1 cellular context compared by ENCODE assay signal in genomic region chr10:72502581-72502980, GRCh38.
A peak's percentile ranks its signal among the peaks of the same experiment; 100 is the strongest.
TF ChIP-seq lines count a peak whose summit lies in the region.

No MANE protein-coding gene starts in this region.

TF ChIP-seq in K562, 482 proteins besides CTCF, POLR2A, EP300 and RAD21 (continued from another document):
- TF ChIP-seq CBFA2T3 (IDR thresholded peaks at IDR 0.05): peak; percentile 91
- TF ChIP-seq, protein P1, sequence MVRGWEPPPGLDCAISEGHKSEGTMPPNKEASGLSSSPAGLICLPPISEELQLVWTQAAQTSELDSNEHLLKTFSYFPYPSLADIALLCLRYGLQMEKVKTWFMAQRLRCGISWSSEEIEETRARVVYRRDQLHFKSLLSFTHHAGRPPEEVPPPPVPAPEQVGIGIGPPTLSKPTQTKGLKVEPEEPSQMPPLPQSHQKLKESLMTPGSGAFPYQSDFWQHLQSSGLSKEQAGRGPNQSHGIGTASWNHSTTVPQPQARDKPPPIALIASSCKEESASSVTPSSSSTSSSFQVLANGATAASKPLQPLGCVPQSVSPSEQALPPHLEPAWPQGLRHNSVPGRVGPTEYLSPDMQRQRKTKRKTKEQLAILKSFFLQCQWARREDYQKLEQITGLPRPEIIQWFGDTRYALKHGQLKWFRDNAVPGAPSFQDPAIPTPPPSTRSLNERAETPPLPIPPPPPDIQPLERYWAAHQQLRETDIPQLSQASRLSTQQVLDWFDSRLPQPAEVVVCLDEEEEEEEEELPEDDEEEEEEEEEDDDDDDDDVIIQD (CRISPR knock-in tag; IDR thresholded peaks at IDR 0.05): no peak
- TF ChIP-seq, protein P2, sequence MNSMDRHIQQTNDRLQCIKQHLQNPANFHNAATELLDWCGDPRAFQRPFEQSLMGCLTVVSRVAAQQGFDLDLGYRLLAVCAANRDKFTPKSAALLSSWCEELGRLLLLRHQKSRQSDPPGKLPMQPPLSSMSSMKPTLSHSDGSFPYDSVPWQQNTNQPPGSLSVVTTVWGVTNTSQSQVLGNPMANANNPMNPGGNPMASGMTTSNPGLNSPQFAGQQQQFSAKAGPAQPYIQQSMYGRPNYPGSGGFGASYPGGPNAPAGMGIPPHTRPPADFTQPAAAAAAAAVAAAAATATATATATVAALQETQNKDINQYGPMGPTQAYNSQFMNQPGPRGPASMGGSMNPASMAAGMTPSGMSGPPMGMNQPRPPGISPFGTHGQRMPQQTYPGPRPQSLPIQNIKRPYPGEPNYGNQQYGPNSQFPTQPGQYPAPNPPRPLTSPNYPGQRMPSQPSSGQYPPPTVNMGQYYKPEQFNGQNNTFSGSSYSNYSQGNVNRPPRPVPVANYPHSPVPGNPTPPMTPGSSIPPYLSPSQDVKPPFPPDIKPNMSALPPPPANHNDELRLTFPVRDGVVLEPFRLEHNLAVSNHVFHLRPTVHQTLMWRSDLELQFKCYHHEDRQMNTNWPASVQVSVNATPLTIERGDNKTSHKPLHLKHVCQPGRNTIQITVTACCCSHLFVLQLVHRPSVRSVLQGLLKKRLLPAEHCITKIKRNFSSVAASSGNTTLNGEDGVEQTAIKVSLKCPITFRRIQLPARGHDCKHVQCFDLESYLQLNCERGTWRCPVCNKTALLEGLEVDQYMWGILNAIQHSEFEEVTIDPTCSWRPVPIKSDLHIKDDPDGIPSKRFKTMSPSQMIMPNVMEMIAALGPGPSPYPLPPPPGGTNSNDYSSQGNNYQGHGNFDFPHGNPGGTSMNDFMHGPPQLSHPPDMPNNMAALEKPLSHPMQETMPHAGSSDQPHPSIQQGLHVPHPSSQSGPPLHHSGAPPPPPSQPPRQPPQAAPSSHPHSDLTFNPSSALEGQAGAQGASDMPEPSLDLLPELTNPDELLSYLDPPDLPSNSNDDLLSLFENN (IDR thresholded peaks at IDR 0.05; ENCODE audit: low read depth in 2 of 2, low read length in 2 of 2): no peak
- no peak for TF ChIP-seq SRSF3 (IDR thresholded peaks at IDR 0.05; ENCODE audit: insufficient read depth, low read length)
- no peak for TF ChIP-seq NBN (IDR thresholded peaks at IDR 0.05; ENCODE audit: low read depth)
- peak; percentile 17 to 20; a peak in 1 of 4 replicates for TF ChIP-seq TRIM24 (IDR thresholded peaks at IDR 0.05)
- TF ChIP-seq COPS2 (conservative IDR thresholded peaks at IDR 0.05): no peak
- no peak for TF ChIP-seq PCBP1 (IDR thresholded peaks at IDR 0.05; ENCODE audit: low read depth, low read length, poor library complexity, severe bottlenecking)
- TF ChIP-seq RBFOX2 (IDR thresholded peaks at IDR 0.05; ENCODE audit: low read depth, low read length): no peak
- TF ChIP-seq POLR2G (IDR thresholded peaks at IDR 0.05; ENCODE audit: low read depth, low read length): no peak
- TF ChIP-seq ZNF551 (CRISPR knock-in tag; IDR thresholded peaks at IDR 0.05): no peak
- TF ChIP-seq MCM3 (IDR thresholded peaks at IDR 0.05): no peak
- TF ChIP-seq SP1 (CRISPR knock-in tag; IDR thresholded peaks at IDR 0.05): no peak
- no peak for TF ChIP-seq CBX3 (IDR thresholded peaks at IDR 0.05; ENCODE audit: borderline replicate concordance in 1 of 2, low read length in 2 of 2)
- TF ChIP-seq ZNF253 (CRISPR knock-in tag; conservative IDR thresholded peaks at IDR 0.05): no peak
- TF ChIP-seq ZNF212 (CRISPR knock-in tag; IDR thresholded peaks at IDR 0.05): no peak
- TF ChIP-seq MYBL2 (IDR thresholded peaks at IDR 0.05; ENCODE audit: low read depth): no peak
- TF ChIP-seq MYBL2 (CRISPR knock-in tag; IDR thresholded peaks at IDR 0.05; ENCODE audit: borderline replicate concordance): no peak
- peak; percentile 9; the same call in 1 of the 2 replicates for TF ChIP-seq ETV1 (tag; conservative IDR thresholded peaks at IDR 0.05; ENCODE audit: low read depth)
- no peak for TF ChIP-seq ZEB2 (IDR thresholded peaks at IDR 0.05)
- TF ChIP-seq SAP30 (IDR thresholded peaks at IDR 0.05; ENCODE audit: borderline replicate concordance, insufficient read depth, low read depth, low read length, poor library complexity, severe bottlenecking): no peak
- TF ChIP-seq E2F3 (CRISPR knock-in tag; IDR thresholded peaks at IDR 0.05): no peak
- TF ChIP-seq MTA2 (IDR thresholded peaks at IDR 0.05; ENCODE audit: low read depth): peak; percentile 55; the same call in 1 of the 2 replicates
- no peak for TF ChIP-seq ZNF589 (CRISPR knock-in tag; IDR thresholded peaks at IDR 0.05; ENCODE audit: low read depth)
- TF ChIP-seq, protein P3, sequence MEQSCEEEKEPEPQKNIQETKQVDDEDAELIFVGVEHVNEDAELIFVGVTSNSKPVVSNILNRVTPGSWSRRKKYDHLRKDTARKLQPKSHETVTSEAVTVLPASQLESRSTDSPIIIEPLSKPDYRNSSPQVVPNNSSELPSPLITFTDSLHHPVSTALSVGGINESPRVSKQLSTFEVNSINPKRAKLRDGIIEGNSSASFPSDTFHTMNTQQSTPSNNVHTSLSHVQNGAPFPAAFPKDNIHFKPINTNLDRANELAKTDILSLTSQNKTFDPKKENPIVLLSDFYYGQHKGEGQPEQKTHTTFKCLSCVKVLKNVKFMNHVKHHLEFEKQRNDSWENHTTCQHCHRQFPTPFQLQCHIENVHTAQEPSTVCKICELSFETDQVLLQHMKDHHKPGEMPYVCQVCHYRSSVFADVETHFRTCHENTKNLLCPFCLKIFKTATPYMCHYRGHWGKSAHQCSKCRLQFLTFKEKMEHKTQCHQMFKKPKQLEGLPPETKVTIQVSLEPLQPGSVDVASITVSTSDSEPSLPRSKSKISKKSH (CRISPR knock-in tag; IDR thresholded peaks at IDR 0.05): no peak
- 0 out of 2 replicates have a peak, but pooled peaks have one; percentile 39 for TF ChIP-seq PML (IDR thresholded peaks at IDR 0.05; ENCODE audit: low read length)
- no peak for TF ChIP-seq PHTF2 (CRISPR knock-in tag; IDR thresholded peaks at IDR 0.05)
- TF ChIP-seq, protein P4, sequence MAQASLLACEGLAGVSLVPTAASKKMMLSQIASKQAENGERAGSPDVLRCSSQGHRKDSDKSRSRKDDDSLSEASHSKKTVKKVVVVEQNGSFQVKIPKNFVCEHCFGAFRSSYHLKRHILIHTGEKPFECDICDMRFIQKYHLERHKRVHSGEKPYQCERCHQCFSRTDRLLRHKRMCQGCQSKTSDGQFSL (CRISPR knock-in tag; IDR thresholded peaks at IDR 0.05): no peak
- TF ChIP-seq, protein P4 (tag; IDR thresholded peaks at IDR 0.05): no peak
- TF ChIP-seq TAF7 (tag; IDR thresholded peaks at IDR 0.05): no peak
- TF ChIP-seq RAD51 (IDR thresholded peaks at IDR 0.05; ENCODE audit: borderline replicate concordance, low read depth): no peak
- no peak for TF ChIP-seq RBBP5 (IDR thresholded peaks at IDR 0.05; ENCODE audit: borderline replicate concordance, insufficient read depth, low read length, poor library complexity, severe bottlenecking)
- TF ChIP-seq, protein P5, sequence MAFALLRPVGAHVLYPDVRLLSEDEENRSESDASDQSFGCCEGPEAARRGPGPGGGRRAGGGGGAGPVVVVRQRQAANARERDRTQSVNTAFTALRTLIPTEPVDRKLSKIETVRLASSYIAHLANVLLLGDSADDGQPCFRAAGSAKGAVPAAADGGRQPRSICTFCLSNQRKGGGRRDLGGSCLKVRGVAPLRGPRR (CRISPR knock-in tag; IDR thresholded peaks at IDR 0.05): no peak
- TF ChIP-seq BRCA1 (IDR thresholded peaks at IDR 0.05): no peak
- no peak for TF ChIP-seq BRCA1 (CRISPR knock-in tag; IDR thresholded peaks at IDR 0.05)
- peak; percentile 79 for TF ChIP-seq TEAD4 (IDR thresholded peaks at IDR 0.05; ENCODE audit: low read length)
- no peak for TF ChIP-seq TEAD4 (CRISPR knock-in tag; IDR thresholded peaks at IDR 0.05; ENCODE audit: borderline replicate concordance)
- peak; percentile 70; the same call in 1 of the 2 replicates for TF ChIP-seq NCOR1 (IDR thresholded peaks at IDR 0.05)
- peak in 1 of 2 experiments; percentile 52; a peak in 1 of 4 replicates for TF ChIP-seq HDAC1 (IDR thresholded peaks at IDR 0.05)
- TF ChIP-seq, protein P6, sequence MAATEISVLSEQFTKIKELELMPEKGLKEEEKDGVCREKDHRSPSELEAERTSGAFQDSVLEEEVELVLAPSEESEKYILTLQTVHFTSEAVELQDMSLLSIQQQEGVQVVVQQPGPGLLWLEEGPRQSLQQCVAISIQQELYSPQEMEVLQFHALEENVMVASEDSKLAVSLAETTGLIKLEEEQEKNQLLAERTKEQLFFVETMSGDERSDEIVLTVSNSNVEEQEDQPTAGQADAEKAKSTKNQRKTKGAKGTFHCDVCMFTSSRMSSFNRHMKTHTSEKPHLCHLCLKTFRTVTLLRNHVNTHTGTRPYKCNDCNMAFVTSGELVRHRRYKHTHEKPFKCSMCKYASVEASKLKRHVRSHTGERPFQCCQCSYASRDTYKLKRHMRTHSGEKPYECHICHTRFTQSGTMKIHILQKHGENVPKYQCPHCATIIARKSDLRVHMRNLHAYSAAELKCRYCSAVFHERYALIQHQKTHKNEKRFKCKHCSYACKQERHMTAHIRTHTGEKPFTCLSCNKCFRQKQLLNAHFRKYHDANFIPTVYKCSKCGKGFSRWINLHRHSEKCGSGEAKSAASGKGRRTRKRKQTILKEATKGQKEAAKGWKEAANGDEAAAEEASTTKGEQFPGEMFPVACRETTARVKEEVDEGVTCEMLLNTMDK (IDR thresholded peaks at IDR 0.05; ENCODE audit: borderline replicate concordance, insufficient read depth, low read depth, low read length, poor library complexity, severe bottlenecking): no peak
- TF ChIP-seq FOXA1 (IDR thresholded peaks at IDR 0.05; ENCODE audit: borderline replicate concordance): no peak
- no peak for TF ChIP-seq ZNF696 (CRISPR knock-in tag; conservative IDR thresholded peaks at IDR 0.05)
- no peak for TF ChIP-seq CREB1 (IDR thresholded peaks at IDR 0.05)
- no peak for TF ChIP-seq CREB1 (CRISPR knock-in tag; IDR thresholded peaks at IDR 0.05)
- TF ChIP-seq NFE2 (IDR thresholded peaks at IDR 0.05; ENCODE audit: low read depth): no peak
- TF ChIP-seq ZNF668 (CRISPR knock-in tag; IDR thresholded peaks at IDR 0.05): no peak
- TF ChIP-seq FOXJ2 (tag; IDR thresholded peaks at IDR 0.05): no peak
- TF ChIP-seq STAT5A (IDR thresholded peaks at IDR 0.05; ENCODE audit: borderline replicate concordance, low read length): 0 out of 2 replicates have a peak, but pooled peaks have one; percentile 17
- TF ChIP-seq, protein P7, sequence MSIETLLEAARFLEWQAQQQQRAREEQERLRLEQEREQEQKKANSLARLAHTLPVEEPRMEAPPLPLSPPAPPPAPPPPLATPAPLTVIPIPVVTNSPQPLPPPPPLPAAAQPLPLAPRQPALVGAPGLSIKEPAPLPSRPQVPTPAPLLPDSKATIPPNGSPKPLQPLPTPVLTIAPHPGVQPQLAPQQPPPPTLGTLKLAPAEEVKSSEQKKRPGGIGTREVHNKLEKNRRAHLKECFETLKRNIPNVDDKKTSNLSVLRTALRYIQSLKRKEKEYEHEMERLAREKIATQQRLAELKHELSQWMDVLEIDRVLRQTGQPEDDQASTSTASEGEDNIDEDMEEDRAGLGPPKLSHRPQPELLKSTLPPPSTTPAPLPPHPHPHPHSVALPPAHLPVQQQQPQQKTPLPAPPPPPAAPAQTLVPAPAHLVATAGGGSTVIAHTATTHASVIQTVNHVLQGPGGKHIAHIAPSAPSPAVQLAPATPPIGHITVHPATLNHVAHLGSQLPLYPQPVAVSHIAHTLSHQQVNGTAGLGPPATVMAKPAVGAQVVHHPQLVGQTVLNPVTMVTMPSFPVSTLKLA (conservative IDR thresholded peaks at IDR 0.05): 0 out of 4 replicates have a peak, but pooled peaks of 1 of the 2 experiments have one; percentile 10
- TF ChIP-seq POLR2AphosphoS5 (IDR thresholded peaks at IDR 0.05; ENCODE audit: control insufficient read depth, insufficient read depth, low read depth, low read length): 0 out of 2 replicates have a peak, but pooled peaks have one; percentile 19
- no peak for TF ChIP-seq DMBX1 (CRISPR knock-in tag; IDR thresholded peaks at IDR 0.05; ENCODE audit: borderline replicate concordance)
- TF ChIP-seq MEF2A (IDR thresholded peaks at IDR 0.05; ENCODE audit: control insufficient read depth, low read depth, low read length): no peak
- TF ChIP-seq XRCC3 (IDR thresholded peaks at IDR 0.05): no peak
- no peak for TF ChIP-seq RNF219 (CRISPR knock-in tag; IDR thresholded peaks at IDR 0.05)
- TF ChIP-seq TFAM (CRISPR knock-in tag; conservative IDR thresholded peaks at IDR 0.05): no peak
- no peak for TF ChIP-seq NR0B1 (IDR thresholded peaks at IDR 0.05; ENCODE audit: partially characterized antibody)
- no peak for TF ChIP-seq PURB (CRISPR knock-in tag; IDR thresholded peaks at IDR 0.05; ENCODE audit: low read depth)
- TF ChIP-seq BMI1 (IDR thresholded peaks at IDR 0.05; ENCODE audit: low read length): no peak
- TF ChIP-seq ZFX (CRISPR knock-in tag; IDR thresholded peaks at IDR 0.05): no peak
- no peak for TF ChIP-seq MBD2 (IDR thresholded peaks at IDR 0.05; ENCODE audit: borderline replicate concordance, low read depth)
- TF ChIP-seq XRCC4 (IDR thresholded peaks at IDR 0.05; ENCODE audit: extremely low read depth, insufficient read depth, insufficient read length): no peak
- no peak for TF ChIP-seq ETV5 (CRISPR knock-in tag; IDR thresholded peaks at IDR 0.05; ENCODE audit: low read depth)
- no peak for TF ChIP-seq KAT8 (IDR thresholded peaks at IDR 0.05; ENCODE audit: low read depth)
